Comparison of ENCODE assay signal across 14 cellular contexts in genomic region chr10:78802406-78802805, GRCh38.
DNase-seq lines count a peak whose midpoint lies in the region; ATAC-seq and TF ChIP-seq lines count a peak whose summit lies in the region.
"Had no signal": no experiment of that assay in that cellular context is flagged by ENCODE, and none has a peak within 500 bp of the region (broad histone marks: within the 10 kb centered on the region; RNA-seq: fewer than 3 reads in every experiment).

No MANE protein-coding gene starts in this region.

- TF ChIP-seq CTCF in right atrium auricular region (IDR thresholded peaks at IDR 0.05) (no peak), fibroblast of lung (conservative IDR thresholded peaks at IDR 0.05 in 1 of 2, IDR thresholded peaks at IDR 0.05 in 1 of 2; ENCODE audit: low read depth in 1 of 2, low read length in 2 of 2) (no peak)

- no peak overlapping the region for H3K4me3 ChIP-seq in right atrium auricular region
- no peak overlapping the region for H3K4me3 ChIP-seq in fibroblast of lung (replicated peaks in 1 of 4; ENCODE audit: control extremely low read depth in 1 of 4, insufficient read depth in 1 of 4, low read depth in 3 of 4, low read length in 4 of 4)

- H3K27me3 ChIP-seq in right atrium auricular region = no peaks in the 10 kb centered on the region
- peaks cover 8% of the 10 kb centered on the region for H3K27me3 ChIP-seq in fibroblast of lung (ENCODE audit: control insufficient read depth, insufficient read depth, low read length)

- ATAC-seq in sciatic nerve (peak; percentile 19), GM18505 (IDR thresholded peaks at IDR 0.05; ENCODE audit: unreplicated experiment) (no peak), GM18868 (IDR thresholded peaks at IDR 0.05; ENCODE audit: unreplicated experiment) (no peak)
- ATAC-seq: WTC11 had no signal

- peak overlapping the region; percentile 42 for H3K4me2 ChIP-seq in fibroblast of lung (ENCODE audit: extremely low read depth, insufficient read depth, low read length)

- no peak overlapping the region for H2AFZ ChIP-seq in fibroblast of lung (ENCODE audit: low read length)

- H3K79me2 ChIP-seq in fibroblast of lung (ENCODE audit: control insufficient read depth, insufficient read depth, low read length) = no peaks in the 10 kb centered on the region

- no peaks in the 10 kb centered on the region for H4K20me1 ChIP-seq in fibroblast of lung (ENCODE audit: control insufficient read depth, extremely low read depth, insufficient read depth, low read length)

- H3K4me1 ChIP-seq in right atrium auricular region (peaks cover 0 to 56% of the 10 kb centered on the region in 2 donors), fibroblast of lung (ENCODE audit: control insufficient read depth, extremely low read depth, insufficient read depth, low read length) (peaks cover 31% of the 10 kb centered on the region)

- peak overlapping the region; percentile 56 to 80 for H3K27ac ChIP-seq in right atrium auricular region
- peak overlapping the region; percentile 30 for H3K27ac ChIP-seq in fibroblast of lung (ENCODE audit: insufficient read depth, low read length)
- H3K27ac ChIP-seq: HL-60 had no signal

- no peak overlapping the region for H3K9ac ChIP-seq in fibroblast of lung (ENCODE audit: insufficient read depth, low read length)

- no peaks in the 10 kb centered on the region for H3K36me3 ChIP-seq in right atrium auricular region
- no peaks in the 10 kb centered on the region for H3K36me3 ChIP-seq in fibroblast of lung (ENCODE audit: control insufficient read depth, insufficient read depth, low read length)

- intact Hi-C loops in cardiac septum (cut with DNase I) (no loop called here), sciatic nerve (cut with DNase I) (no loop called here)

- no peak for TF ChIP-seq POLR2A in GM18505 (IDR thresholded peaks at IDR 0.05; ENCODE audit: borderline replicate concordance, extremely low read depth, insufficient read depth, insufficient read length)

- DNase-seq in right atrium auricular region (ENCODE audit: low spot score) (no peak), cardiac septum (ENCODE audit: low spot score) (no peak), fibroblast of lung (ENCODE audit: low read depth in 2 of 2) (peak in 1 of 2 donors; percentile 9), sciatic nerve (ENCODE audit: low spot score) (no peak), NCI-H774 (lab: John Stamatoyannopoulos, UW) (no peak), mesenteric fat pad (ENCODE audit: low spot score) (no peak)
- DNase-seq: activated effector memory CD4-positive, alpha-beta T cell treated with Interleukin-2 at 50 U/mL for 16 hours; COR-L47; NCI-H1436; stimulated activated naive CD4-positive, alpha-beta T cell had no signal

- H3K9me3 ChIP-seq in right atrium auricular region (no peaks in the 10 kb centered on the region), fibroblast of lung (ENCODE audit: control insufficient read depth, insufficient read depth, low read depth, low read length) (no peaks in the 10 kb centered on the region)
